ENCODE assay signal across 8 cellular contexts in the genomic region with DNA sequence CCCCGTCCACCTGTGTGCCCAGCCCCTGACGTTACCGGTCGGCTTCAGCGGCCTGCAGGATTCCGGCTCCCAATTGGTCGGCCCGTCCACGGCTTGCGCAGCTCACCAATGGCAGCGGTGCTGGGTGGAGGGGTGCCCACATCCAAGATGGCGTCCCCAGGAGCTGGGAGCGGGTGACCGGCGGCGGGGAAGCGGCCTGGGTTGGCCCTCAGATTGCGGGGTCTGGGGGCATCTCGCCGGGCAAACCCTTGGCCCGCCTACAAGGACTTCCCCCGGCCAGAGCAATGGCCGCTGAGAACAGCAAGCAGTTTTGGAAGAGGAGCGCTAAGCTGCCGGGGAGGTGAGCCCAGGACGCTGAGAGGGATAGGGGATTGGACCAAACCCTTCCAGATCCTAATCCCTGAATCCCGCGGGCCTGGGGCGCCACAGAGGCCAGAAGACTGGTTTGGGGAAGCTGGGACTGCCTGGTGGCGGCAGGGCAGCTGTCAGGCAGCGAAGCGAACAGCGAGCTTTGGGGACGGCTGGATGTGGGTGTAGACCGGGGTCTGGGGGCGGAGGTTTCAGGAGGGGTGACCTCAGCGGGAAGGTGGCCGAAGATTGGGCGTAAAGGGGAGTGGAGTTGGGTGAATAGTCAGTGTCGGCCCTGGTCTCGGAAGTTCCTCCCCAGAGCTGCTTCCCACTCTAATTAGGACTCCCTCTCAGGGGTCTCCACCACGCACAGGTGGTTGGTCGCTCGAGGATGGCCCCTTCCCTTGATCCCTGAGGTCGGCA. TPM values are rescaled to one million over a fixed set of nuclear protein-coding genes. Genes with fewer than 3 reads are reported as not detected.
A peak's percentile ranks its signal among the peaks of the same experiment; 100 is the strongest.
DNase-seq lines count a peak whose midpoint lies in the region; ATAC-seq, FAIRE-seq and TF ChIP-seq lines count a peak whose summit lies in the region.

A gene with protein sequence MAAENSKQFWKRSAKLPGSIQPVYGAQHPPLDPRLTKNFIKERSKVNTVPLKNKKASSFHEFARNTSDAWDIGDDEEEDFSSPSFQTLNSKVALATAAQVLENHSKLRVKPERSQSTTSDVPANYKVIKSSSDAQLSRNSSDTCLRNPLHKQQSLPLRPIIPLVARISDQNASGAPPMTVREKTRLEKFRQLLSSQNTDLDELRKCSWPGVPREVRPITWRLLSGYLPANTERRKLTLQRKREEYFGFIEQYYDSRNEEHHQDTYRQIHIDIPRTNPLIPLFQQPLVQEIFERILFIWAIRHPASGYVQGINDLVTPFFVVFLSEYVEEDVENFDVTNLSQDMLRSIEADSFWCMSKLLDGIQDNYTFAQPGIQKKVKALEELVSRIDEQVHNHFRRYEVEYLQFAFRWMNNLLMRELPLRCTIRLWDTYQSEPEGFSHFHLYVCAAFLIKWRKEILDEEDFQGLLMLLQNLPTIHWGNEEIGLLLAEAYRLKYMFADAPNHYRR (plus strand): TSS at position 139 of the 771 bp plus-strand sequence. CDS start 146 bp downstream, at position 285.
A gene (minus strand): TSS at position 511 of the 771 bp plus-strand sequence. CDS start 39,114 bp downstream, outside the sequence.

- H3K27me3 Mint-ChIP-seq in natural killer cell (ENCODE audit: low read depth in 2 of 2) = peaks cover 0 to 9% of the 10 kb centered on the region in 2 donors

- peak; percentile 74 for TF ChIP-seq POLR2A in H54 (IDR thresholded peaks at IDR 0.05; ENCODE audit: low read depth, low read length)

- H3K36me3 Mint-ChIP-seq in natural killer cell = no peaks in the 10 kb centered on the region

- H3K9me3 Mint-ChIP-seq in natural killer cell = no peaks in the 10 kb centered on the region

- intact Hi-C loops in natural killer cell (cut with micrococcal nuclease) = no loop called here

- peak; percentile 97 to 100 (median 99) for ATAC-seq in natural killer cell

- POLR2A ChIA-PET in RWPE1 (lab: Yijun Ruan, JAX; ENCODE audit: low non-redundant PET) = interaction anchor here (0.5 to 0.7 kb wide), 4 partner anchors 16 to 199 kb away, joined by 3 to 4 read pairs (median 3); no protein-coding TSS in a partner anchor

- peak within 1 kb of the TSS; percentile 91 to 99 for H3K27ac Mint-ChIP-seq in natural killer cell

- CTCF ChIA-PET in RWPE1 (lab: Yijun Ruan, JAX) = interaction anchor here (0.6 to 0.9 kb wide), 2 partner anchors 26 to 498 kb away, joined by 3 to 4 read pairs; no protein-coding TSS in a partner anchor

- TF ChIP-seq CTCF in RWPE1 (conservative IDR thresholded peaks at IDR 0.05; ENCODE audit: low read depth) = no peak
- no peak for TF ChIP-seq CTCF in fibroblast of mammary gland (conservative IDR thresholded peaks at IDR 0.05; ENCODE audit: control insufficient read depth, insufficient read depth, low read depth, low read length)
- TF ChIP-seq CTCF in natural killer cell (IDR thresholded peaks at IDR 0.05) = no peak

- H3K27ac ChIP-seq in RWPE1 = peak within 1 kb of the TSS; percentile 76

- H3K4me3 ChIP-seq in fibroblast of mammary gland (ENCODE audit: control insufficient read depth, low read depth, low read length) = peak within 1 kb of the TSS; percentile 98

- peak within 1 kb of the TSS; percentile 94 for H3K4me3 Mint-ChIP-seq in natural killer cell

- DNase-seq in EL (peak; percentile 95), H54 (ENCODE audit: insufficient read length, low spot score) (peak; percentile 92), LoVo (ENCODE audit: low spot score) (peak; percentile 97), RWPE1 (ENCODE audit: low spot score) (peak; percentile 99), fibroblast of mammary gland (ENCODE audit: low read depth) (peak; percentile 91), natural killer cell (peak; percentile 92)
- DNase-seq in activated T-helper 9 cell treated with anti-CD3 and anti-CD28 coated beads, Interleukin-2, amount 50 U/mL, for 16 hours (ENCODE audit: low read depth) = peak; percentile 93
- DNase-seq in stimulated activated naive CD4-positive, alpha-beta T cell (lab: John Stamatoyannopoulos, UW) = peak; percentile 88 to 94 (median 90)

- FAIRE-seq in H54 (lab: Jason Lieb, UNC) = peak; percentile 87

- H3K4me1 Mint-ChIP-seq in natural killer cell = peaks cover 26 to 33% of the 10 kb centered on the region in 2 donors

RNA-seq across cellular contexts. Expression of the first gene that starts in this region (rescaled TPM):
- total RNA-seq in natural killer cell = 10 to 100 TPM in 2 of 3 donors, 1 to 10 TPM in 1; 8.0 to 12.1 (median 12.0) TPM

RNA-seq across cellular contexts. Expression of the second gene that starts in this region (rescaled TPM):
- 1 to 10 TPM in 1 of 3 donors, under 1 TPM in 2; 0.75 to 2.1 (median 0.75) TPM for total RNA-seq in natural killer cell

Comparison
In these comparisons a context has a peak if more than half of its experiments do, and no peak if none do; other contexts are left out.
1. Peak in every context shown above with its lines: DNase-seq, ATAC-seq, H3K4me3 ChIP-seq and H3K27ac ChIP-seq.